ENCODE assay signal across 25 cellular contexts in the genomic region with DNA sequence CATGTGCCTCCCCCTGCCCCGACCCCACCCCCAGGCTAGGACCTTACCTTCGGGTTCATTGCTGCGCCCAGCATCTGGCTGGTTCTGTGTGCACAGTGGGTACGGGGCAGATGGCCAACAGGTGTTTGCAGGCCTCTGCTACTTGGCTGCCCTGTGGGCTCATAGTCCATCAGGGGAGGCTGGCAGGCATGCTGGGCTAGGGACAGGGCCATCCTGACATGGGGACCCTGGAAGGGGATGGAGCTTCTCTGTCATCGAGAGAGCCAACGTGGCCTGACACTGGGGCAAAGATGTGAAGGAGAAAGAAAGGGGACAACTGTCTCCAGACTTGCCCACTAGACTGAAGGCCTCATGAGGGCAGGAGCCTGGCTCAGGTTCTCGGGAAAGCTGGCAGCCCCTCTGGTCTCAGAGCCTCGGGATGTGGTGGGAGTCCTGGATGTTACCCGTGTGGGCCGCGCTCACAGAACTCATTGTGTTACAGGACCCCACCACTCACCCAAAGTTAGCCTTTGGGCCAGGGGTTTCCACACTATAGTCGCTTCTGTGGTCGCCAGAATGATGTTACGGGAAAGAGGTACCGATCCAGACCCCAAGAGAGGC. TPM values are rescaled to one million over a fixed set of nuclear protein-coding genes. Genes with fewer than 3 reads are reported as not detected.
"Had no signal": no experiment of that assay in that cellular context is flagged by ENCODE, and none has a peak within 500 bp of the region (broad histone marks: within the 10 kb centered on the region; RNA-seq: fewer than 3 reads in every experiment).

No MANE protein-coding gene starts in this region.

- DNase-seq: hippocampal formation; kidney; left colon; left lung; lower lobe of right lung; midbrain; mucosa of descending colon; naive thymus-derived CD4-positive, alpha-beta T cell; nucleus accumbens; pancreas; psoas muscle; stimulated activated CD4-positive, alpha-beta T cell treated with anti-CD3 and anti-CD28 coated beads, Interleukin-12 subunit alpha, Interleukin-12 subunit beta, amount 100 ng/mL, for 4 hours; stimulated activated CD4-positive, alpha-beta T cell treated with anti-CD3 and anti-CD28 coated beads, Interleukin-15, amount 100 ng/mL, for 24 hours; stimulated activated CD4-positive, alpha-beta T cell treated with anti-CD3 and anti-CD28 coated beads, Interleukin-2, amount 100 ng/mL, for 24 hours; stimulated activated CD4-positive, alpha-beta T cell treated with anti-CD3 and anti-CD28 coated beads, Interleukin-4, amount 100 ng/mL, for 1 hour; stimulated activated naive B cell treated with anti-CD40 and anti-IgM and Interleukin-4, amounts not matched to agents 10 μg/mL and 1 μg/mL and 100 μg/mL, for 72 hours; stimulated activated naive CD8-positive, alpha-beta T cell treated with anti-CD3 and anti-CD28 coated beads, Interleukin-15, Interleukin-2, amounts not matched to agents 100 U/mL and 50 U/mL, for 24 hours; uterus had no signal

- H3K27ac ChIP-seq: left lung, lower lobe of right lung, pancreas, psoas muscle, right atrium auricular region, suprapubic skin, thoracic aorta, tibial artery, uterus had no signal

- H3K36me3 ChIP-seq: left lung, lower lobe of right lung, pancreas, right atrium auricular region, suprapubic skin, thoracic aorta, tibial artery, uterus had no signal

- H3K9me3 ChIP-seq: left lung, lower lobe of right lung, mucosa of descending colon, pancreas, psoas muscle, right atrium auricular region, suprapubic skin, thoracic aorta, tibial artery, uterus had no signal

- H3K4me1 ChIP-seq: left lung, lower lobe of right lung, pancreas, psoas muscle, tibial artery had no signal

- FAIRE-seq: kidney, pancreas had no signal

- H3K4me3 ChIP-seq: left lung, lower lobe of right lung, mucosa of descending colon, pancreas, psoas muscle, right atrium auricular region, suprapubic skin, thoracic aorta, tibial artery, uterus had no signal

RNA-seq across cellular contexts. Expression of gene ZNF536, which starts 4.7 kb away (rescaled TPM):
- total RNA-seq: myocyte; naive thymus-derived CD4-positive, alpha-beta T cell; natural killer cell treated with Interleukin-12 subunit alpha and Interleukin-12 subunit beta and Interleukin-15 and Interleukin-18, amount 100 ng/mL, for 72 hours; osteoblast had no signal
- polyA plus RNA-seq: naive thymus-derived CD4-positive, alpha-beta T cell had no signal
